ENCODE assay signal across 16 cellular contexts in the genomic region with DNA sequence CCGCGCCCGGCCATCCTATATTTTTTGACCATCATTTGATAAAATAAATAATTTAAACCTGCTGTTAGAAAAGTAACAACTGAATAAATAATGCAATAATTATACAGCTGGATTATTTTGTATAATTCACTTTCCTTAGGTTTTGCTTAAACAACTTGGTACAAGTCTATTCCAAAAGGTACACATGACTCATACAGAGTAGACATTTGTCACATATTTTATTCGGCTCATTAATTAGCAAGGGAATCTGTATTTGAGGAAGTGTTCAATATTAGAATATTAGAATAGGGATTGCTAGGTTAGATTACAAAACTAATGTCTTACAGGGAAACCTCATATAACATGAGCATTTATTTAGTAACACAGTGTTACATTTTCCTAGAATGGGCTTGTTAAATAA. TPM values are rescaled to one million over a fixed set of nuclear protein-coding genes. Genes with fewer than 3 reads are reported as not detected.
A peak's percentile ranks its signal among the peaks of the same experiment; 100 is the strongest.
DNase-seq lines count a peak whose midpoint lies in the region; ATAC-seq and TF ChIP-seq lines count a peak whose summit lies in the region.
"Had no signal": no experiment of that assay in that cellular context is flagged by ENCODE, and none has a peak within 500 bp of the region (broad histone marks: within the 10 kb centered on the region; RNA-seq: fewer than 3 reads in every experiment).

No MANE protein-coding gene starts in this region.

- TF ChIP-seq CTCF in PC-9 (conservative IDR thresholded peaks at IDR 0.05): no peak
- TF ChIP-seq CTCF in dorsolateral prefrontal cortex (IDR thresholded peaks at IDR 0.05 in 54 of 56, conservative IDR thresholded peaks at IDR 0.05 in 2 of 56; ENCODE audit: low read depth in 1 of 56, partially characterized antibody in 56 of 56): no peak
- TF ChIP-seq CTCF in GM13977 (IDR thresholded peaks at IDR 0.05; ENCODE audit: extremely low read depth, insufficient read depth, missing control alignments): no peak
- no peak for TF ChIP-seq CTCF in nephron progenitor cell (IDR thresholded peaks at IDR 0.05)

- H2AFZ ChIP-seq in PC-9: no peak overlapping the region

- DNase-seq in activated T-cell treated with anti-CD3 and anti-CD28 coated beads, Interleukin-2, amount 50 U/mL, for 72 hours: no peak
- no peak for DNase-seq in activated T-cell treated with anti-CD3 and anti-CD28 coated beads, Interleukin-2, amount 50 U/mL, for 4 hours
- DNase-seq in PC-9: no peak
- no peak for DNase-seq in dorsolateral prefrontal cortex
- DNase-seq in renal cortical epithelial cell (ENCODE audit: low read depth): peak; percentile 56
- DNase-seq in hepatic stellate cell (ENCODE audit: low spot score): no peak
- DNase-seq in GM13977 (ENCODE audit: low spot score): no peak
- no peak for DNase-seq in nephron progenitor cell
- DNase-seq: H7, NCI-H1417 treated with DMSO at 0.1 percent for 48 hours, NCI-H1930, NCI-H526 treated with DMSO at 0.1 percent for 48 hours, OCI-M1, RPMI8226, SJCRH30 had no signal

- peaks cover 59% of the 10 kb centered on the region for H3K36me3 ChIP-seq in PC-9 (ENCODE audit: low read depth)

- BruUV-seq in PC-9 (replicated peaks; lab: Mats Ljungman, UMichigan): no TSS peak

- H4K20me1 ChIP-seq in PC-9 (ENCODE audit: insufficient read depth): peaks cover 45% of the 10 kb centered on the region

- in situ Hi-C loops in GM13977 (cut with MboI; ENCODE audit: low pct_unique_long_range_greater_than_20kb, low sequenced_read_pairs, unreplicated experiment): no loop called here

- peaks cover 11 to 36% of the 10 kb centered on the region in 2 donors for H3K36me3 Mint-ChIP-seq in activated T-cell treated with anti-CD3 and anti-CD28 coated beads, Interleukin-2, amount 50 U/mL, for 72 hours (ENCODE audit: insufficient read depth in 2 of 2)
- peaks cover 46% of the 10 kb centered on the region for H3K36me3 Mint-ChIP-seq in activated T-cell treated with anti-CD3 and anti-CD28 coated beads, Interleukin-2, amount 50 U/mL, for 4 hours (ENCODE audit: insufficient read depth)
- peaks cover 74% of the 10 kb centered on the region for H3K36me3 Mint-ChIP-seq in nephron progenitor cell (ENCODE audit: low read depth)

- H3K9me3 ChIP-seq in PC-9 (ENCODE audit: insufficient read depth, low read depth): no peaks in the 10 kb centered on the region
- H3K9me3 ChIP-seq: SJCRH30 had no signal

- H3K79me2 ChIP-seq in PC-9 (ENCODE audit: low read depth): peaks cover 53% of the 10 kb centered on the region

- no peak overlapping the region for H3K4me3 Mint-ChIP-seq in activated T-cell treated with anti-CD3 and anti-CD28 coated beads, Interleukin-2, amount 50 U/mL, for 72 hours
- H3K4me3 Mint-ChIP-seq in activated T-cell treated with anti-CD3 and anti-CD28 coated beads, Interleukin-2, amount 50 U/mL, for 4 hours: no peak overlapping the region
- H3K4me3 Mint-ChIP-seq in nephron progenitor cell: no peak overlapping the region
- H3K4me3 Mint-ChIP-seq: CD14-positive monocyte had no signal

- intact Hi-C loops in PC-9 (cut with micrococcal nuclease; ENCODE audit: unreplicated experiment) (no loop called here), dorsolateral prefrontal cortex (cut with DNase I) (no loop called here)

- peaks cover 4% of the 10 kb centered on the region for H3K4me1 Mint-ChIP-seq in activated T-cell treated with anti-CD3 and anti-CD28 coated beads, Interleukin-2, amount 50 U/mL, for 72 hours (ENCODE audit: low read depth)
- H3K4me1 Mint-ChIP-seq in activated T-cell treated with anti-CD3 and anti-CD28 coated beads, Interleukin-2, amount 50 U/mL, for 4 hours (ENCODE audit: low read depth): peaks cover 3% of the 10 kb centered on the region
- no peaks in the 10 kb centered on the region for H3K4me1 Mint-ChIP-seq in nephron progenitor cell

- H3K9me3 Mint-ChIP-seq in activated T-cell treated with anti-CD3 and anti-CD28 coated beads, Interleukin-2, amount 50 U/mL, for 72 hours: no peaks in the 10 kb centered on the region
- no peaks in the 10 kb centered on the region for H3K9me3 Mint-ChIP-seq in activated T-cell treated with anti-CD3 and anti-CD28 coated beads, Interleukin-2, amount 50 U/mL, for 4 hours
- no peaks in the 10 kb centered on the region for H3K9me3 Mint-ChIP-seq in nephron progenitor cell
- H3K9me3 Mint-ChIP-seq: CD14-positive monocyte had no signal

- H3K27me3 ChIP-seq in PC-9 (ENCODE audit: insufficient read depth, low read depth): no peaks in the 10 kb centered on the region
- H3K27me3 ChIP-seq in dorsolateral prefrontal cortex: no peaks in the 10 kb centered on the region
- H3K27me3 ChIP-seq: SJCRH30 had no signal

- ATAC-seq in activated T-cell treated with anti-CD3 and anti-CD28 coated beads, Interleukin-2, amount 50 U/mL, for 72 hours (replicated peaks in 1 of 2): no peak
- no peak for ATAC-seq in activated T-cell treated with anti-CD3 and anti-CD28 coated beads, Interleukin-2, amount 50 U/mL, for 4 hours

- H3K4me1 ChIP-seq in PC-9 (replicated peaks; ENCODE audit: insufficient read depth): no peaks in the 10 kb centered on the region
- H3K4me1 ChIP-seq: SJCRH30 had no signal

- no peaks in the 10 kb centered on the region for H3K9me2 ChIP-seq in PC-9 (ENCODE audit: insufficient read depth)

- H3K27ac Mint-ChIP-seq in activated T-cell treated with anti-CD3 and anti-CD28 coated beads, Interleukin-2, amount 50 U/mL, for 72 hours: peak overlapping the region; percentile 19
- H3K27ac Mint-ChIP-seq in nephron progenitor cell: no peak overlapping the region

- H3K4me3 ChIP-seq in PC-9 (no peak overlapping the region), dorsolateral prefrontal cortex (peak overlapping the region in 1 of 59 donors; percentile 24)
- H3K4me3 ChIP-seq: SJCRH30 had no signal

- peak overlapping the region; percentile 28; the same call in 1 of the 2 replicates for H3K27ac ChIP-seq in PC-9
- peak overlapping the region in 52 of 59 donors; percentile 0 to 84 (median 59) for H3K27ac ChIP-seq in dorsolateral prefrontal cortex
- H3K27ac ChIP-seq: SJCRH30 had no signal

- H3K4me2 ChIP-seq in PC-9: no peak overlapping the region

- H3K27me3 Mint-ChIP-seq in activated T-cell treated with anti-CD3 and anti-CD28 coated beads, Interleukin-2, amount 50 U/mL, for 72 hours (ENCODE audit: low read depth): no peaks in the 10 kb centered on the region
- no peaks in the 10 kb centered on the region for H3K27me3 Mint-ChIP-seq in activated T-cell treated with anti-CD3 and anti-CD28 coated beads, Interleukin-2, amount 50 U/mL, for 4 hours (ENCODE audit: low read depth)
- no peaks in the 10 kb centered on the region for H3K27me3 Mint-ChIP-seq in nephron progenitor cell (ENCODE audit: low read depth, poor library complexity)

- CTCF ChIA-PET in PC-9 (lab: Charles Lee): no interaction called here

- POLR2A ChIA-PET in PC-9 (lab: Charles Lee; ENCODE audit: unreplicated experiment): no interaction called here

- peaks cover 35% of the 10 kb centered on the region for H3F3A ChIP-seq in PC-9 (ENCODE audit: insufficient read depth, low read depth)

RNA-seq across cellular contexts. Expression of a gene that starts 48.7 kb away (rescaled TPM):
- 100 to 1,000 TPM; 106 to 127 TPM for total RNA-seq in activated T-cell treated with anti-CD3 and anti-CD28 coated beads, Interleukin-2, amount 50 U/mL, for 72 hours
- total RNA-seq in activated T-cell treated with anti-CD3 and anti-CD28 coated beads, Interleukin-2, amount 50 U/mL, for 4 hours: 100 to 1,000 TPM; 240 to 245 (median 241) TPM
- total RNA-seq in PC-9 (2021) (127 and 154 TPM in 2 replicates), dorsolateral prefrontal cortex (100 to 1,000 TPM; 198 to 558 (median 389) TPM), renal cortical epithelial cell (77.1 and 157 TPM in 2 replicates)
